ENCODE assay signal across 34 cellular contexts in genomic region chr16:20002936-20003335, GRCh38.
"Had no signal": no experiment of that assay in that cellular context is flagged by ENCODE, and none has a peak within 500 bp of the region (broad histone marks: within the 10 kb centered on the region; RNA-seq: fewer than 3 reads in every experiment).

No MANE protein-coding gene starts in this region.

- DNase-seq: activated effector memory CD4-positive, alpha-beta T cell treated with anti-CD3 and anti-CD28 coated beads, Interleukin-2, amount 50 U/mL, for 16 hours; activated effector memory CD4-positive, alpha-beta T cell treated with Interleukin-2 at 50 U/mL for 16 hours; activated gamma-delta T cell; activated gamma-delta T cell treated with Interleukin-2 at 50 U/mL for 16 hours; activated naive CD4-positive, alpha-beta T cell; activated naive CD4-positive, alpha-beta T cell treated with anti-CD3 and anti-CD28 coated beads for 36 hours; activated naive CD4-positive, alpha-beta T cell treated with anti-CD3 and anti-CD28 coated beads, Interleukin-2, amount 10 ng/mL, durations not matched to agents 7 days and 5 days; activated naive CD4-positive, alpha-beta T cell treated with anti-CD3 and anti-CD28 coated beads, Interleukin-2, amount 50 U/mL, for 16 hours; activated naive CD4-positive, alpha-beta T cell treated with Interleukin-2 at 50 U/mL for 16 hours; activated naive CD8-positive, alpha-beta T cell treated with anti-CD3 and anti-CD28 coated beads for 36 hours; activated naive CD8-positive, alpha-beta T cell treated with anti-CD3 and anti-CD28 coated beads, Interleukin-2, amount 10 ng/mL, durations not matched to agents 7 days and 5 days; activated naive CD8-positive, alpha-beta T cell treated with anti-CD3 and anti-CD28 coated beads, Interleukin-2, amount 50 U/mL, for 24 hours; activated T-cell treated with anti-CD3 and anti-CD28 coated beads, Interleukin-2, amount 50 U/mL, for 1 hour; activated T-cell treated with anti-CD3 and anti-CD28 coated beads, Interleukin-2, amount 50 U/mL, for 24 hours; activated T-cell treated with anti-CD3 and anti-CD28 coated beads, Interleukin-2, amount 50 U/mL, for 4 hours; activated T-cell treated with anti-CD3 and anti-CD28 coated beads, Interleukin-2, amount 50 U/mL, for 48 hours; activated T-cell treated with anti-CD3 and anti-CD28 coated beads, Interleukin-2, amount 50 U/mL, for 72 hours; adrenal gland; amniotic stem cell; amygdala; anterior cingulate cortex; aorta; brain microvascular endothelial cell; caudate nucleus; central memory CD4-positive, alpha-beta T cell; cerebellar nuclear complex had no signal

- H3K9me3 ChIP-seq: adrenal gland, ascending aorta, body of pancreas had no signal

- H3K4me3 ChIP-seq: adrenal gland, ascending aorta, body of pancreas, breast epithelium, cardiac muscle cell had no signal

- FAIRE-seq: astrocyte, bronchial epithelial cell had no signal

- H3K27me3 ChIP-seq: ascending aorta, body of pancreas, brain microvascular endothelial cell, breast epithelium, cardiac muscle cell had no signal

- H3K36me3 ChIP-seq: adrenal gland, ascending aorta, brain microvascular endothelial cell, breast epithelium, cardiac muscle cell had no signal

- ATAC-seq: activated naive CD4-positive, alpha-beta T cell treated with anti-CD3 and anti-CD28 coated beads, Interleukin-2, amount 50 U/mL, for 72 hours; activated naive CD8-positive, alpha-beta T cell treated with anti-CD3 and anti-CD28 coated beads, Interleukin-2, amount 50 U/mL, for 24 hours; activated T-cell treated with anti-CD3 and anti-CD28 coated beads, Interleukin-2, amount 50 U/mL, for 4 hours; activated T-cell treated with anti-CD3 and anti-CD28 coated beads, Interleukin-2, amount 50 U/mL, for 72 hours; activated T-helper 17 cell treated with anti-CD3 and anti-CD28 coated beads, Interleukin-2, amount 50 U/mL, for 72 hours; body of pancreas had no signal

- H3K27ac ChIP-seq: adrenal gland, ascending aorta, body of pancreas, brain microvascular endothelial cell, breast epithelium, cardiac muscle cell had no signal

- H3K4me1 ChIP-seq: adrenal gland, ascending aorta, breast epithelium had no signal
